ENCODE assay signal across 9 cellular contexts in the genomic region with DNA sequence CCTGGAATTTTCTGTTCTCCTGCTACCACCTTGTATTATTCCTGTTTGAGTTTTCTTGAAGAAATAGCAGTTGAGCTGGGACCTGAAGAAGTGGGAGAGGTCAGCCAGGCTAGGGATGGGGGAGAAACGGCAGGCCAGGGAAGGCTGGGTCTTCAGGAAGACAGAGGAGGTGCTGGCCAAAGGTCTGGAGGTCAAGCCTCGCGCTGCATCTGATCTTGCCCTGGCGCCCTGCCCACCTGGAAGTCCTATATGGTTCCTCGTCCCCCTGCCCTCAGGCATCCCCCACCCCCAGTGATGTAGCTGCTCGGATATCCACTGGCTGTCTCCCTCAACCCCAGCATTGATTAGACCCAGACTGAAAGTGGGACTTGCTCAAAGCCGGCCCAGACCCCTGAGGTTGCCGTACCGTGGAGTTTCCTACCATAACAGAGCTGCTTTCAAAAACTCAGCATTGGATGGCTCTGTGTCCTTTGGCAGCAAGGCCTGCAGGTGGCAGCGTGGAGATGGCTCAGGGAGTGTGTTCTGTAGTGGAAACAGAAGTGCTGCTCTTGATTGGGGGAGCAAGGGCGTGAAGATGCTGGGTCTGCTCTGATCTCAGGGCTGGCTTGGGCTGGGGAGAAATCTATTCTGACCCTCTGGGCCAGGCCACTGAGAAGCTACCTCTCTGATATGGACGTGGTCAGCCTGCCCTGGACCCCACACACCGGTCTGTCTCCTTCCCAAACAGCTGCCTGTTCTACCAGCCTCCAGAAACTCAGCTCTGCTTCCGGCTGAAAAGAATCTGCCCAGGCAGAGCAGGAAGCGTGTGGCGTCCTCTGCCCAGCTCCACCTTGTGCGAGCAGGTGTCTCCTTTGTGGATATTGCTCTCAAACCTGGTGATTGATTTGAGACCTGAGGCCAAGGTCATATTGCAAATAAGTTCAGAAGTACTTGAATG.
DNase-seq lines count a peak whose midpoint lies in the region; ATAC-seq and TF ChIP-seq lines count a peak whose summit lies in the region.
"Had no signal": no experiment of that assay in that cellular context is flagged by ENCODE, and none has a peak within 500 bp of the region (broad histone marks: within the 10 kb centered on the region; RNA-seq: fewer than 3 reads in every experiment).

No MANE protein-coding gene starts in this region.

- H3K4me3 ChIP-seq in epithelial cell of proximal tubule (ENCODE audit: low read depth, low read length): no peak overlapping the region

- H3K36me3 Mint-ChIP-seq in type B pancreatic cell: no peaks in the 10 kb centered on the region

- H3K9me3 Mint-ChIP-seq in type B pancreatic cell: no peaks in the 10 kb centered on the region

- no peak overlapping the region for H3K27ac Mint-ChIP-seq in type B pancreatic cell
- H3K27ac Mint-ChIP-seq: B cell had no signal

- TF ChIP-seq CTCF in epithelial cell of proximal tubule (conservative IDR thresholded peaks at IDR 0.05; ENCODE audit: low read depth, low read length) (peak; percentile 92), type B pancreatic cell (conservative IDR thresholded peaks at IDR 0.05) (peak; percentile 87)

- no peaks in the 10 kb centered on the region for H3K27me3 Mint-ChIP-seq in type B pancreatic cell
- H3K27me3 Mint-ChIP-seq: B cell had no signal

- no peak overlapping the region for H3K4me3 Mint-ChIP-seq in type B pancreatic cell
- H3K4me3 Mint-ChIP-seq: B cell had no signal

- peak; percentile 89 for ATAC-seq in HG03175 (IDR thresholded peaks at IDR 0.05; ENCODE audit: unreplicated experiment)

- DNase-seq in SIG-M5 treated with dmso at 0.1 percent for 504 hours (lab: John Stamatoyannopoulos, UW; ENCODE audit: unreplicated experiment): peak; percentile 80
- no peak for DNase-seq in SIG-M5 (lab: John Stamatoyannopoulos, UW)
- peak; percentile 98 for DNase-seq in NCI-H510A treated with DMSO at 0.1 percent for 48 hours (lab: John Stamatoyannopoulos, UW)
- peak; percentile 48 to 56 for DNase-seq in activated CD4-positive, alpha-beta T cell treated with anti-CD3 and anti-CD28 coated beads, Interleukin-2, amount 50 U/mL, for 48 hours
- no peak for DNase-seq in epithelial cell of proximal tubule (ENCODE audit: low read depth)
- peak; percentile 66 for DNase-seq in myocyte (ENCODE audit: low read depth)
- DNase-seq in type B pancreatic cell (ENCODE audit: extremely low spot score, unreplicated experiment): no peak

- H3K4me1 Mint-ChIP-seq in type B pancreatic cell (ENCODE audit: unreplicated experiment): peaks cover 25% of the 10 kb centered on the region
- H3K4me1 Mint-ChIP-seq: B cell had no signal

Comparison
In these comparisons a context has a peak if more than half of its experiments do, and no peak if none do; other contexts are left out.
1. DNase-seq: peak in SIG-M5 treated with dmso at 0.1 percent for 504 hours (single experiment), NCI-H510A treated with DMSO at 0.1 percent for 48 hours (single experiment), activated CD4-positive, alpha-beta T cell treated with anti-CD3 and anti-CD28 coated beads, Interleukin-2, amount 50 U/mL, for 48 hours (2 of 2) and myocyte (single experiment); none in SIG-M5 (single experiment), epithelial cell of proximal tubule (single experiment) and type B pancreatic cell (single experiment).